10 cellular contexts compared by ENCODE assay signal in the genomic region with DNA sequence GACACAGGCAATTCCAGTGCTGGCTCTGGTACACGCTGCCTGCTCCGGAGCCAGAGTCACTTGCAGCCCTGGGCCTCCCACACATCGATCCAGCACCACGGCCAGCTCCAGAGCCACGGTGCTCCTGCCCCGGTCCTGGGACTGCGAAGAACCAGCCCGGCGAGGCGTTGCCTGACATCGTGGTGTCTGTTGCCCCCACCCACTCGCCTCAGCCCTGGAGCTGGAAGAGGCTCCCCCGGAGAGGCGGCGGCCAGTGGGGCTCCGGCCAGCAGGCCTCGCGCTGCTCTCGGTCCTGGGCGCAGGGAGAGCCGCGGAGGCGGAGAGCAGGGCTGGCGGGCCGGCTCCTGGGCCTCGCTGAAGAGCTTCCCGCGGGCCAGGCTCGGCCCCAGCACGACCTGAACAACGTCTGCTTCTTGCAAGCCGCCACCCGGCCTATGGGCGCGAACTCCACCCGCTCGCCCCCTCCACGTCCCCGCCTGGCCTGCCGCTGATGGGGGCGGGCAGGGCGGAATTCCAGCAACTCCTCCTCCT.
A peak's percentile ranks its signal among the peaks of the same experiment; 100 is the strongest.
DNase-seq lines count a peak whose midpoint lies in the region; ATAC-seq and TF ChIP-seq lines count a peak whose summit lies in the region.
"Had no signal": no experiment of that assay in that cellular context is flagged by ENCODE, and none has a peak within 500 bp of the region (broad histone marks: within the 10 kb centered on the region; RNA-seq: fewer than 3 reads in every experiment).

No MANE protein-coding gene starts in this region.

- intact Hi-C loops in aorta (cut with DNase I), result no loop called here

- in situ Hi-C loops in astrocyte of the spinal cord (cut with HindIII; ENCODE audit: low sequenced_read_pairs), result no loop called here

- H3K27ac ChIP-seq in aorta (ENCODE audit: low read depth in 1 of 2, low read length in 2 of 2), result no peak overlapping the region
- H3K27ac ChIP-seq: BLaER1 had no signal

- 3% methylated on average over 34 to 42 of the region's 42 CpGs for WGBS in aorta, 2 donors

- H3K4me1 ChIP-seq in aorta (ENCODE audit: control insufficient read depth in 1 of 2, insufficient read depth in 2 of 2, low read length in 2 of 2), result no peaks in the 10 kb centered on the region
- H3K4me1 ChIP-seq: BLaER1 had no signal

- peak; percentile 3 for DNase-seq in stimulated activated CD4-positive, alpha-beta T cell treated with anti-CD3 and anti-CD28 coated beads, Interleukin-4, amount 100 ng/mL, for 1 hour
- DNase-seq in stimulated activated CD4-positive, alpha-beta T cell treated with anti-CD3 and anti-CD28 coated beads, Interleukin-4, amount 100 ng/mL, for 4 hours, result no peak
- DNase-seq in astrocyte of the spinal cord (ENCODE audit: low read depth, low spot score), result peak; percentile 1
- DNase-seq in kidney glomerular epithelial cell (lab: John Stamatoyannopoulos, UW), result peak; percentile 1
- no peak for DNase-seq in aorta
- no peak for DNase-seq in KG1 (lab: John Stamatoyannopoulos, UW)
- no peak for DNase-seq in amygdala (lab: John Stamatoyannopoulos, UW)
- no peak for DNase-seq in NCI-H82 (lab: John Stamatoyannopoulos, UW)
- DNase-seq: NCI-H526 had no signal

- TF ChIP-seq CTCF in astrocyte of the spinal cord (IDR thresholded peaks at IDR 0.05; ENCODE audit: low read depth, low read length), result no peak

- no peaks in the 10 kb centered on the region for H3K9me3 ChIP-seq in aorta (ENCODE audit: control insufficient read depth, low read length)
- H3K9me3 ChIP-seq: BLaER1 had no signal

- no peaks in the 10 kb centered on the region for H3K27me3 ChIP-seq in aorta (ENCODE audit: control insufficient read depth in 1 of 2, insufficient read depth in 2 of 2, low read length in 1 of 2)
- H3K27me3 ChIP-seq: BLaER1 had no signal

- H3K4me3 ChIP-seq in astrocyte of the spinal cord (ENCODE audit: low read depth, low read length) (no peak overlapping the region), aorta (ENCODE audit: low read length in 2 of 2) (no peak overlapping the region)
- H3K4me3 ChIP-seq: BLaER1 had no signal

- H3K36me3 ChIP-seq in aorta (ENCODE audit: control insufficient read depth in 1 of 2, insufficient read depth in 2 of 2, low read length in 1 of 2), result no peaks in the 10 kb centered on the region
- H3K36me3 ChIP-seq: BLaER1 had no signal

- peak; percentile 50 for ATAC-seq in aorta (ENCODE audit: low FRiP score)

Comparison
In these comparisons a context has a peak if more than half of its experiments do, and no peak if none do; other contexts are left out.
1. DNase-seq: peak in stimulated activated CD4-positive, alpha-beta T cell treated with anti-CD3 and anti-CD28 coated beads, Interleukin-4, amount 100 ng/mL, for 1 hour (single experiment), astrocyte of the spinal cord (single experiment) and kidney glomerular epithelial cell (single experiment); none in stimulated activated CD4-positive, alpha-beta T cell treated with anti-CD3 and anti-CD28 coated beads, Interleukin-4, amount 100 ng/mL, for 4 hours (0 of 2), aorta (0 of 2), KG1 (single experiment), amygdala (0 of 56) and NCI-H82 (single experiment).